17 cellular contexts compared by ENCODE assay signal in the genomic region with DNA sequence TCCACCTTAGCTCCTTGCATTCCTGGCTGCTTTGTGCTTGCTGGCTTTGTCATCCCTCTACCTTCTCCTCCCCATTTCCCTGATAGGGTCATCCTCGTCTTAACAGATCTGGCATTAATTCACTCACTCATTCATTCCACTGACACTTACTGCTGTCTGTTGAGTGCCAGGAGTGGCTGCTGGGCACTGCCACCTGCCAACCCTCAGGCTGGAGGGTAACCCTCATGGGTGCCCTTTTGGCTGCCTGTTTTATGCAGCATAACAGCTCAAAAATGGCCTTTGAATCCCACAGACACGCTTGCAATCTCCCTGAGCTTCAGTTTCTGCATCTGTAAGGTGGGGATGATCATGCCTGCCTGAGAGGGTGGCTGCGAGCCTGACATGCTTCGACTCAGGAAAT. TPM values are rescaled to one million over a fixed set of nuclear protein-coding genes. Genes with fewer than 3 reads are reported as not detected.
A peak's percentile ranks its signal among the peaks of the same experiment; 100 is the strongest.
DNase-seq lines count a peak whose midpoint lies in the region; ATAC-seq, FAIRE-seq and TF ChIP-seq lines count a peak whose summit lies in the region.
"Had no signal": no experiment of that assay in that cellular context is flagged by ENCODE, and none has a peak within 500 bp of the region (broad histone marks: within the 10 kb centered on the region; RNA-seq: fewer than 3 reads in every experiment).

No MANE protein-coding gene starts in this region.

- H4K91ac ChIP-seq in H9 (ENCODE audit: insufficient read length, low read depth, low read length) (no peak overlapping the region), H1 (replicated peaks; ENCODE audit: insufficient read length, low read length) (no peak overlapping the region)

- H2BK12ac ChIP-seq in H9 (ENCODE audit: insufficient read length, low read depth, low read length), result no peak overlapping the region
- no peak overlapping the region for H2BK12ac ChIP-seq in H1 (ENCODE audit: low read depth, low read length)

- TF ChIP-seq CTCF in H9 (conservative IDR thresholded peaks at IDR 0.05) (no peak), H1 (IDR thresholded peaks at IDR 0.05; ENCODE audit: control extremely low read depth in 1 of 3, insufficient read depth in 1 of 3, low read depth in 1 of 3, low read length in 3 of 3) (no peak), left ventricle myocardium inferior (IDR thresholded peaks at IDR 0.05; ENCODE audit: borderline replicate concordance) (no peak), lung (IDR thresholded peaks at IDR 0.05; ENCODE audit: control extremely low read depth, extremely low read depth) (no peak), WTC11 (IDR thresholded peaks at IDR 0.05) (no peak)

- H3K4ac ChIP-seq in H9 (ENCODE audit: low read depth, low read length), result no peak overlapping the region
- no peak overlapping the region for H3K4ac ChIP-seq in H1 (replicated peaks; ENCODE audit: insufficient read length, low read depth, low read length)

- H3K79me1 ChIP-seq in H9 (ENCODE audit: insufficient read depth, low read depth, low read length, poor library complexity, severe bottlenecking), result no peaks in the 10 kb centered on the region
- H3K79me1 ChIP-seq in H1 (ENCODE audit: low read depth, low read length), result peaks cover 2% of the 10 kb centered on the region

- H3K14ac ChIP-seq in H9 (ENCODE audit: insufficient read depth, low read length) (no peak overlapping the region; the same call in 1 of the 2 replicates), H1 (ENCODE audit: insufficient read length) (no peak overlapping the region)

- H4K8ac ChIP-seq in H9 (replicated peaks; ENCODE audit: insufficient read length, low read depth, low read length) (no peak overlapping the region), H1 (ENCODE audit: extremely low read depth, insufficient read depth, low read length) (no peak overlapping the region)

- H3K4me1 ChIP-seq in H9 (ENCODE audit: insufficient read depth, low read length) (no peaks in the 10 kb centered on the region), H1 (replicated peaks in 1 of 4; ENCODE audit: control insufficient read depth in 3 of 4, insufficient read depth in 4 of 4, low read length in 3 of 4) (no peaks in the 10 kb centered on the region; a peak in 2 of 7 replicates), left ventricle myocardium inferior (peaks cover 73% of the 10 kb centered on the region), lung (ENCODE audit: control insufficient read depth in 2 of 2, insufficient read depth in 2 of 2, low read length in 2 of 2) (peaks cover 0 to 6% of the 10 kb centered on the region in 2 donors)

- FAIRE-seq in H1 (lab: Jason Lieb, UNC), result no peak

- intact Hi-C loops in left ventricle myocardium inferior (cut with micrococcal nuclease), result no loop called here

- H3K23me2 ChIP-seq in H9 (ENCODE audit: insufficient read length, low read depth, low read length, poor library complexity, severe bottlenecking), result no peaks in the 10 kb centered on the region
- no peaks in the 10 kb centered on the region for H3K23me2 ChIP-seq in H1 (ENCODE audit: low read depth, low read length)

- H3K4me2 ChIP-seq in H9 (ENCODE audit: insufficient read depth, insufficient read length, low read length) (no peak overlapping the region), H1 (ENCODE audit: insufficient read depth in 1 of 2, low read depth in 2 of 2, low read length in 2 of 2) (no peak overlapping the region)
- H3K4me2 ChIP-seq: BLaER1 had no signal

- no peak overlapping the region for H3T11ph ChIP-seq in H9 (ENCODE audit: low read length)

- H2BK20ac ChIP-seq in H9 (ENCODE audit: low read depth, low read length, poor library complexity, severe bottlenecking) (no peak overlapping the region), H1 (ENCODE audit: low read length) (no peak overlapping the region)

- H3K9me3 ChIP-seq in H9 (ENCODE audit: control insufficient read depth, low read depth, low read length) (no peaks in the 10 kb centered on the region), H1 (ENCODE audit: insufficient read depth in 2 of 2, low read depth in 1 of 2, low read length in 1 of 2) (no peaks in the 10 kb centered on the region), left ventricle myocardium inferior (replicated peaks) (peaks cover 20% of the 10 kb centered on the region), lung (ENCODE audit: control insufficient read depth in 2 of 2, insufficient read depth in 1 of 2, low read length in 1 of 2) (no peaks in the 10 kb centered on the region)

- peaks cover 7 to 14% of the 10 kb centered on the region in 2 experiments; a peak in 4 of 5 replicates for H3K9me3 Mint-ChIP-seq in H9
- peaks cover 18% of the 10 kb centered on the region for H3K9me3 Mint-ChIP-seq in WTC11

- H2AK5ac ChIP-seq in H9 (ENCODE audit: insufficient read length, low read length) (no peak overlapping the region), H1 (ENCODE audit: low read depth, low read length) (no peak overlapping the region)

- DNase-seq in H9 (peak; percentile 18), H1 (ENCODE audit: low read depth in 1 of 2, low spot score in 2 of 2) (peak in 1 of 2 experiments; percentile 28), left ventricle myocardium inferior (no peak), lung (ENCODE audit: low spot score) (peak; percentile 22), KBM-7 (no peak), WTC11 (ENCODE audit: low spot score) (no peak), OCI-M2 (lab: John Stamatoyannopoulos, UW; ENCODE audit: unreplicated experiment) (no peak)
- DNase-seq: 8988T; CD4-positive, alpha-beta memory T cell; DMS153; DMS79; GDM1; HCEC 1CT had no signal

- no peak overlapping the region for H3K18ac ChIP-seq in H9 (ENCODE audit: insufficient read length, low read depth, low read length)
- no peak overlapping the region for H3K18ac ChIP-seq in H1 (ENCODE audit: extremely low read depth, low read length)

- H3K9ac ChIP-seq in H9 (ENCODE audit: extremely low read depth, insufficient read length, low read length), result no peak overlapping the region
- H3K9ac ChIP-seq in H1 (replicated peaks in 1 of 4; ENCODE audit: extremely low read depth in 1 of 4, low read depth in 3 of 4, low read length in 3 of 4), result no peak overlapping the region
- H3K9ac ChIP-seq: BLaER1 had no signal

- no peak for ATAC-seq in lung (ENCODE audit: insufficient read depth, low FRiP score)
- no peak for ATAC-seq in WTC11
- no peak for ATAC-seq in GM19351 (IDR thresholded peaks at IDR 0.05; ENCODE audit: unreplicated experiment)

- CTCF ChIA-PET in H1 (lab: Charles Lee; ENCODE audit: partially characterized antibody) (interaction anchor here (1.4 kb wide), 1 partner anchor 16 kb away, joined by 3 read pairs; no protein-coding TSS in a partner anchor), WTC11 (lab: Charles Lee) (no interaction called here)

- H2BK15ac ChIP-seq in H9 (ENCODE audit: low read depth, low read length) (no peak overlapping the region), H1 (ENCODE audit: low read length) (no peak overlapping the region)

- H4K5ac ChIP-seq in H9 (ENCODE audit: insufficient read length, low read depth, low read length) (no peak overlapping the region), H1 (ENCODE audit: insufficient read length, low read depth, low read length) (no peak overlapping the region)

- no peak overlapping the region for H3K23ac ChIP-seq in H9 (ENCODE audit: insufficient read length, low read depth, low read length)
- H3K23ac ChIP-seq in H1 (ENCODE audit: insufficient read length), result no peak overlapping the region

- H3K36me3 ChIP-seq in H1 (ENCODE audit: control insufficient read depth in 2 of 4, insufficient read depth in 4 of 4, low read length in 3 of 4) (no peaks in the 10 kb centered on the region), left ventricle myocardium inferior (no peaks in the 10 kb centered on the region), lung (ENCODE audit: control insufficient read depth in 2 of 2, insufficient read depth in 2 of 2, low read length in 2 of 2) (no peaks in the 10 kb centered on the region)
- H3K36me3 ChIP-seq: BLaER1 had no signal

- H3K36me3 Mint-ChIP-seq in H9 (ENCODE audit: insufficient read depth in 1 of 3, low read depth in 3 of 3) (peaks cover 0 to 16% (median 13%) of the 10 kb centered on the region in 3 experiments; a peak in 5 of 7 replicates), WTC11 (peaks cover 11% of the 10 kb centered on the region)
- H3K36me3 Mint-ChIP-seq: CD14-positive monocyte; CD4-positive, alpha-beta memory T cell had no signal

- peaks cover 3 to 5% of the 10 kb centered on the region in 2 experiments for H3K4me1 Mint-ChIP-seq in H9
- peaks cover 3% of the 10 kb centered on the region for H3K4me1 Mint-ChIP-seq in WTC11
- H3K4me1 Mint-ChIP-seq: CD14-positive monocyte; CD4-positive, alpha-beta memory T cell had no signal

- in situ Hi-C loops in KBM-7 (cut with MboI; ENCODE audit: low pct_unique_long_range_greater_than_20kb, low sequenced_read_pairs), result no loop called here

- no peak overlapping the region for H3K27ac Mint-ChIP-seq in H9
- H3K27ac Mint-ChIP-seq in WTC11, result no peak overlapping the region
- H3K27ac Mint-ChIP-seq: CD14-positive monocyte; CD4-positive, alpha-beta memory T cell had no signal

- no peak overlapping the region for H2BK5ac ChIP-seq in H9 (ENCODE audit: insufficient read length, low read length)
- H2BK5ac ChIP-seq in H1 (ENCODE audit: low read depth, low read length), result peak overlapping the region; percentile 56; the same call in 1 of the 2 replicates

- H2AFZ ChIP-seq in H9 (ENCODE audit: low read length) (no peak overlapping the region), H1 (ENCODE audit: low read length) (no peak overlapping the region)

- no CpG with 5 or more reads among the region's 4 CpGs for WGBS in H9 (ENCODE audit: extremely low coverage, insufficient read length, low lambda C conversion rate)
- 89% methylated on average over 4 of the region's 4 CpGs; no CpG with 5 or more reads in 1 of the 2 experiments for WGBS in H1 (ENCODE audit: extremely low coverage in 1 of 2, insufficient coverage in 1 of 2, insufficient read length in 1 of 2, insufficient replicate concordance in 2 of 2, low coverage in 1 of 2, low lambda C conversion rate in 2 of 2, missing lambda C conversion rate in 1 of 2), 2 experiments
- 68 to 83% methylated on average over 4 of the region's 4 CpGs for WGBS in lung, 2 donors

- H3K27ac ChIP-seq in H9 (ENCODE audit: insufficient read length, low read depth, low read length), result no peak overlapping the region
- H3K27ac ChIP-seq in H1 (ENCODE audit: low read depth, low read length), result no peak overlapping the region
- H3K27ac ChIP-seq in left ventricle myocardium inferior (replicated peaks), result peak overlapping the region; percentile 61
- peak overlapping the region in 1 of 2 donors; percentile 50 for H3K27ac ChIP-seq in lung (ENCODE audit: low read depth in 1 of 2, low read length in 1 of 2)
- H3K27ac ChIP-seq: BLaER1, HL-60 had no signal

- H2BK120ac ChIP-seq in H9 (ENCODE audit: low read depth, low read length, poor library complexity, severe bottlenecking) (no peak overlapping the region), H1 (replicated peaks; ENCODE audit: low read depth, low read length) (no peak overlapping the region)

- H3K27me3 ChIP-seq in H9 (ENCODE audit: insufficient read depth, low read length) (no peaks in the 10 kb centered on the region), H1 (replicated peaks in 1 of 4; ENCODE audit: control insufficient read depth in 3 of 4, extremely low read depth in 1 of 4, insufficient read depth in 3 of 4, low read length in 3 of 4) (no peaks in the 10 kb centered on the region), left ventricle myocardium inferior (ENCODE audit: low read depth) (peaks cover 6% of the 10 kb centered on the region), lung (ENCODE audit: control insufficient read depth, insufficient read depth) (no peaks in the 10 kb centered on the region)
- H3K27me3 ChIP-seq: BLaER1 had no signal

- H3K27me3 Mint-ChIP-seq in H9 (ENCODE audit: low read depth) (peaks cover 5% of the 10 kb centered on the region), WTC11 (ENCODE audit: low read depth) (peaks cover 5% of the 10 kb centered on the region)

- H3K4me3 ChIP-seq in H1 (ENCODE audit: extremely low read depth in 1 of 4, insufficient read depth in 2 of 4, low read depth in 3 of 4, low read length in 4 of 4) (no peak overlapping the region), left ventricle myocardium inferior (no peak overlapping the region), lung (no peak overlapping the region)
- H3K4me3 ChIP-seq: BLaER1 had no signal

- H3K4me3 Mint-ChIP-seq in H9, result peak overlapping the region in 1 of 2 experiments; percentile 40; a peak in 1 of 5 replicates
- no peak overlapping the region for H3K4me3 Mint-ChIP-seq in WTC11
- H3K4me3 Mint-ChIP-seq: CD14-positive monocyte; CD4-positive, alpha-beta memory T cell had no signal

- H3K56ac ChIP-seq in H9 (ENCODE audit: insufficient read length, low read depth, low read length) (no peak overlapping the region), H1 (replicated peaks; ENCODE audit: insufficient read length, low read depth, low read length) (no peak overlapping the region)

- H3K79me2 ChIP-seq in H9 (ENCODE audit: insufficient read depth, low read length) (no peaks in the 10 kb centered on the region), H1 (ENCODE audit: control insufficient read depth in 1 of 2, insufficient read depth in 2 of 2, low read length in 2 of 2) (no peaks in the 10 kb centered on the region)

- no peak for TF ChIP-seq POLR2A in H1 (IDR thresholded peaks at IDR 0.05; ENCODE audit: control extremely low read depth in 1 of 2, low read depth in 2 of 2, low read length in 2 of 2)

- H4K20me1 ChIP-seq in H9 (ENCODE audit: control insufficient read depth, insufficient read depth, insufficient read length) (no peaks in the 10 kb centered on the region), H1 (replicated peaks in 1 of 2; ENCODE audit: control insufficient read depth in 1 of 2, insufficient read depth in 2 of 2, low read length in 2 of 2) (peaks cover 2% of the 10 kb centered on the region in 2 experiments)
- H4K20me1 ChIP-seq: BLaER1 had no signal

- TF ChIP-seq EP300 in H1 (IDR thresholded peaks at IDR 0.05; ENCODE audit: borderline replicate concordance in 1 of 2, low read depth in 2 of 2, low read length in 2 of 2), result no peak

- POLR2A ChIA-PET in H1 (lab: Charles Lee; ENCODE audit: partially characterized antibody) (interaction anchor here (0.6 kb wide), 1 partner anchor 134 kb away, joined by 3 read pairs; no protein-coding TSS in a partner anchor), WTC11 (lab: Charles Lee) (no interaction called here)

- TF ChIP-seq RAD21 in H1 (IDR thresholded peaks at IDR 0.05 in 1 of 2, conservative IDR thresholded peaks at IDR 0.05 in 1 of 2; ENCODE audit: low read depth in 2 of 2, low read length in 2 of 2), result no peak

RNA-seq across cellular contexts. Expression of a gene that starts 25.2 kb away (rescaled TPM):
- total RNA-seq in H9 (2021) (7.0 and 8.0 TPM in 2 replicates), left ventricle myocardium inferior (346 TPM), lung (1 to 10 TPM; 4.4 to 7.4 TPM), WTC11 (2021) (3.8 to 4.8 TPM (median 4.6 TPM) in 3 replicates)
- total RNA-seq in H1 (2021; fragmentation: NEBNext Ultra II Directional; extraction: Animal tissue kit (Norgen Biotek cat#: 25700)), result 10.5 TPM in 2 replicates
- polyA plus RNA-seq in H1 (2011; rRNA removed) (7.6 and 9.7 TPM in 2 replicates), lung (1 to 10 TPM; 1.0 to 1.3 TPM)
- polyA plus RNA-seq in H1 (2011; cell fraction: cytosol; rRNA removed), result 10.6 TPM
- 14.4 TPM for polyA plus RNA-seq in H1 (2011; cell fraction: nucleus; rRNA removed)
- 9.2 to 11.9 TPM (median 11.0 TPM) in 4 replicates for polyA plus RNA-seq in H1 (2012, experiment 1 of 2)
- 3.0 TPM for polyA plus RNA-seq in H1 (2012, experiment 2 of 2)
- polyA plus RNA-seq in H1 (2013, experiment 1 of 2), result 3.7 TPM
- 4.7 TPM for polyA plus RNA-seq in H1 (2013, experiment 2 of 2)
- polyA minus RNA-seq in H1 (2011; rRNA and poly(A)+ RNA removed), result 10.0 and 10.7 TPM in 2 replicates
- polyA minus RNA-seq in H1 (2011; cell fraction: cytosol; rRNA and poly(A)+ RNA removed), result 6.8 TPM
- polyA minus RNA-seq in H1 (2011; cell fraction: nucleus; rRNA and poly(A)+ RNA removed), result 20.7 TPM
- total RNA-seq: CD4-positive, alpha-beta memory T cell had no signal
- polyA plus RNA-seq: CD14-positive monocyte; CD4-positive, alpha-beta memory T cell had no signal

Comparison
In these comparisons a context has a peak if more than half of its experiments do, and no peak if none do; other contexts are left out.
1. DNase-seq: peak in H9 (single experiment) and lung (single experiment); none in left ventricle myocardium inferior (single experiment), KBM-7 (single experiment), WTC11 (single experiment) and OCI-M2 (single experiment).
2. RNA of a gene that starts 25.2 kb away (total RNA-seq): 346 TPM in left ventricle myocardium inferior (single experiment); 10.5 TPM in H1, 7.0 to 8.0 TPM in H9, 4.4 to 7.4 TPM in lung and 3.8 to 4.8 TPM in WTC11; every median in the first group is over 10 times any median in the second.